1 cellular context compared by ENCODE assay signal in genomic region chr10:96254976-96255375, GRCh38.
TF ChIP-seq lines count a peak whose summit lies in the region.

No MANE protein-coding gene starts in this region.

TF ChIP-seq in IMR-90, 13 proteins besides CTCF, POLR2A, EP300 and RAD21:
- TF ChIP-seq ELK1 (IDR thresholded peaks at IDR 0.05; ENCODE audit: borderline replicate concordance, low read depth, low read length): no peak
- no peak for TF ChIP-seq CHD1 (IDR thresholded peaks at IDR 0.05; ENCODE audit: low read depth, low read length)
- no peak for TF ChIP-seq NFE2L2 (IDR thresholded peaks at IDR 0.05; ENCODE audit: low read depth, low read length)
- TF ChIP-seq FOS (IDR thresholded peaks at IDR 0.05; ENCODE audit: low read depth, low read length): no peak
- TF ChIP-seq BHLHE40 (IDR thresholded peaks at IDR 0.05; ENCODE audit: low read depth, low read length): no peak
- no peak for TF ChIP-seq MAZ (IDR thresholded peaks at IDR 0.05; ENCODE audit: borderline replicate concordance, low read depth, low read length)
- TF ChIP-seq MAFK (IDR thresholded peaks at IDR 0.05; ENCODE audit: low read depth, low read length): no peak
- no peak for TF ChIP-seq RCOR1 (IDR thresholded peaks at IDR 0.05; ENCODE audit: insufficient replicate concordance, low read length)
- no peak for TF ChIP-seq MXI1 (IDR thresholded peaks at IDR 0.05; ENCODE audit: borderline replicate concordance, low read depth, low read length)
- TF ChIP-seq RFX5 (IDR thresholded peaks at IDR 0.05; ENCODE audit: low read depth, low read length): no peak
- TF ChIP-seq USF2 (IDR thresholded peaks at IDR 0.05; ENCODE audit: low read depth, low read length): no peak
- no peak for TF ChIP-seq CEBPB (IDR thresholded peaks at IDR 0.05; ENCODE audit: low read depth, low read length)
TF ChIP-seq in IMR-90: peak in this region for 0.
